Comparison of ENCODE assay signal across 27 cellular contexts in the genomic region with DNA sequence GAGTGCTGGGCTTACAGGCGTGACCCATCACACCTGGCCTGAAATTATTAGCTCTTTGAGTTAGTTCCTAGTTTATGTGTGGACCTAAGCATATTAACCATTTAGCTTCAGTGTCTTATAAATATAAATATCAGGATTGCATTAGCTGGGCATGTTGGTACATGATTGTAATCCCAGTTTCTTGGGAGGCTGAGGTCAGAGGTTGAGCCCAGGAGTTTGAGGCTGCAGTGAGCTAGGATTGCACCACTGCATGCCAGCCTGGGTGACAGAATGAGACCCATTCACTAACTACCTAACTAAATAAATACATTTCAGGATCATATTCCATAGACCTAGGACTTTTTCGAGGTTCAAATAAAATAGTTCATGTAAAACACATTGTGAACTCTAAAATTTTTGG.
"Had no signal": no experiment of that assay in that cellular context is flagged by ENCODE, and none has a peak within 500 bp of the region (broad histone marks: within the 10 kb centered on the region; RNA-seq: fewer than 3 reads in every experiment).

No MANE protein-coding gene starts in this region.

- H3K4me1 ChIP-seq: left lung, lower lobe of right lung, right atrium auricular region, stomach, testis, thyroid gland, transverse colon, upper lobe of left lung had no signal

- H3K9me3 ChIP-seq: left lung, lower lobe of right lung, ovary, right atrium auricular region, stomach, testis, thyroid gland, transverse colon, upper lobe of left lung had no signal

- H3K27ac ChIP-seq: left lung, lower lobe of right lung, ovary, right atrium auricular region, stomach, testis, thyroid gland, transverse colon, upper lobe of left lung had no signal

- H3K4me3 Mint-ChIP-seq: immature natural killer cell; mesothelial cell of epicardium; naive thymus-derived CD4-positive, alpha-beta T cell; natural killer cell treated with Interleukin-12 subunit alpha and Interleukin-12 subunit beta and Interleukin-15 and Interleukin-18, amount 100 ng/mL, for 72 hours; stimulated activated naive B cell treated with anti-CD40 and anti-IgM and Interleukin-4, amounts not matched to agents 10 μg/mL and 1 μg/mL and 100 μg/mL, for 72 hours had no signal

- H3K9me3 Mint-ChIP-seq: immature natural killer cell; natural killer cell treated with Interleukin-12 subunit alpha and Interleukin-12 subunit beta and Interleukin-15 and Interleukin-18, amount 100 ng/mL, for 72 hours; stimulated activated naive B cell treated with anti-CD40 and anti-IgM and Interleukin-4, amounts not matched to agents 10 μg/mL and 1 μg/mL and 100 μg/mL, for 72 hours had no signal

- DNase-seq: hypothalamus; immature natural killer cell; kidney; left colon; left lung; lower lobe of right lung; mesendoderm; naive thymus-derived CD4-positive, alpha-beta T cell; ovary; stimulated activated CD4-positive, alpha-beta T cell treated with anti-CD3 and anti-CD28 coated beads, Interleukin-12 subunit alpha, Interleukin-12 subunit beta, amount 100 ng/mL, for 4 hours; stimulated activated CD4-positive, alpha-beta T cell treated with anti-CD3 and anti-CD28 coated beads, Interleukin-15, amount 100 ng/mL, for 24 hours; stimulated activated CD4-positive, alpha-beta T cell treated with anti-CD3 and anti-CD28 coated beads, Interleukin-2, amount 100 ng/mL, for 24 hours; stimulated activated CD4-positive, alpha-beta T cell treated with anti-CD3 and anti-CD28 coated beads, Interleukin-4, amount 100 ng/mL, for 1 hour; stimulated activated naive B cell treated with anti-CD40 and anti-IgM and Interleukin-4, amounts not matched to agents 10 μg/mL and 1 μg/mL and 100 μg/mL, for 72 hours; stimulated activated naive CD8-positive, alpha-beta T cell treated with anti-CD3 and anti-CD28 coated beads, Interleukin-15, Interleukin-2, amounts not matched to agents 100 U/mL and 50 U/mL, for 24 hours; stomach; testis; transverse colon; upper lobe of left lung had no signal

- H3K27me3 ChIP-seq: left lung, ovary, right atrium auricular region, stomach, testis, thyroid gland, transverse colon, upper lobe of left lung had no signal

- ATAC-seq: left colon; left lung; lower lobe of right lung; naive thymus-derived CD4-positive, alpha-beta T cell; natural killer cell treated with Interleukin-12 subunit alpha and Interleukin-12 subunit beta and Interleukin-15 and Interleukin-18, amount 100 ng/mL, for 72 hours; sciatic nerve; stimulated activated naive B cell treated with anti-CD40 and anti-IgM and Interleukin-4, amounts not matched to agents 10 μg/mL and 1 μg/mL and 100 μg/mL, for 72 hours; stimulated activated naive CD8-positive, alpha-beta T cell treated with anti-CD3 and anti-CD28 coated beads, Interleukin-15, Interleukin-2, amounts not matched to agents 100 U/mL and 50 U/mL, for 24 hours had no signal

- H3K27me3 Mint-ChIP-seq: naive thymus-derived CD4-positive, alpha-beta T cell; natural killer cell treated with Interleukin-12 subunit alpha and Interleukin-12 subunit beta and Interleukin-15 and Interleukin-18, amount 100 ng/mL, for 72 hours; progenitor cell of endocrine pancreas; stimulated activated naive B cell treated with anti-CD40 and anti-IgM and Interleukin-4, amounts not matched to agents 10 μg/mL and 1 μg/mL and 100 μg/mL, for 72 hours had no signal

- FAIRE-seq: islet of Langerhans had no signal

- H3K4me3 ChIP-seq: left lung, lower lobe of right lung, ovary, right atrium auricular region, skin epidermis, stomach, testis, thyroid gland, transverse colon, upper lobe of left lung had no signal

- H3K36me3 ChIP-seq: ovary, thyroid gland had no signal

- H3K27ac Mint-ChIP-seq: immature natural killer cell; mesothelial cell of epicardium; naive thymus-derived CD4-positive, alpha-beta T cell; natural killer cell treated with Interleukin-12 subunit alpha and Interleukin-12 subunit beta and Interleukin-15 and Interleukin-18, amount 100 ng/mL, for 72 hours; progenitor cell of endocrine pancreas; stimulated activated naive B cell treated with anti-CD40 and anti-IgM and Interleukin-4, amounts not matched to agents 10 μg/mL and 1 μg/mL and 100 μg/mL, for 72 hours had no signal

- H3K4me1 Mint-ChIP-seq: immature natural killer cell; stimulated activated naive B cell treated with anti-CD40 and anti-IgM and Interleukin-4, amounts not matched to agents 10 μg/mL and 1 μg/mL and 100 μg/mL, for 72 hours had no signal
